ENCODE assay signal across 8 cellular contexts in the genomic region with DNA sequence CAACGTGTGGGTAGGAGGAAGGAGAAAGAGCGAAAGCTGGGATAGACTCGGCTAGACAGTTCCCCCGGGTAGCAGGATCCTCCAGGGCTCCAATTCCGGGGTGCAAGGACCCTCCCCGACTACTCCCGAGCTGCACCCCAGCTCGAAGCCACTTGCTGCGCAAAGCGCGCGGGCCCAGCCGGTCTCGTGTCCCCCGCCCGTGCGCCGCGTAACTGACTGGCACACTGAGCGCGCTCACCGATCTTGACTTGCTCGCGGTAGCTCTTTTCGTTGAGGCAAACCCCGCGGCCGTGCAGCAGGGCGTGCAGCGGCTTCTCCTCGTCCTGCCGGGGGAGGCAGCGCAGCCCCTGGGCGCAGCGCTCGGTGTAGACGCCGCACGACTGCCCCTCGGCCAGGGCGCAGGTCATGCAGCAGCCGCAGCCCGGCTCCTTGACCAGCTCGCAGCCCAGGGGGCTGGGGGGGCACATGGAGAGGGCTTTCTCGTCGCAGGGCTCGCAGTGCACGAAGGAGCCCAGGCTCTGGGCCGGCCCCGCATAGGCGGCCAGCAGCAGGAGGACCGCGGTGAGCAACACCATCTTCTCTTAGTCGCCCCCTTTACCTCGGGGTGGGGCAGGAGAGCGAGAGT. TPM values are rescaled to one million over a fixed set of nuclear protein-coding genes. Genes with fewer than 3 reads are reported as not detected.
DNase-seq lines count a peak whose midpoint lies in the region; ATAC-seq and TF ChIP-seq lines count a peak whose summit lies in the region.

No MANE protein-coding gene starts in this region.

- no TSS peak for BruUV-seq in A673 (replicated peaks; lab: Mats Ljungman, UMichigan)

- peaks cover 27% of the 10 kb centered on the region for H3K4me1 Mint-ChIP-seq in T-helper 2 cell treated with Interferon-gamma antibody and Interleukin-4, amounts not matched to agents 5 μg/mL and 100 μg/mL, for 36 hours (ENCODE audit: low read depth)
- H3K4me1 Mint-ChIP-seq in stimulated activated naive B cell treated with anti-CD40 and anti-IgM and Interleukin-4, amounts not matched to agents 10 μg/mL and 1 μg/mL and 100 μg/mL, for 72 hours: peaks cover 20 to 34% of the 10 kb centered on the region in 2 donors

- peaks cover 50% of the 10 kb centered on the region for H3K4me1 ChIP-seq in A673 (ENCODE audit: insufficient read depth, low read length, poor library complexity, severe bottlenecking)

- DNase-seq in A673 (ENCODE audit: low spot score) (peak; percentile 84), HK-2 (ENCODE audit: unreplicated experiment) (peak; percentile 35), dorsolateral prefrontal cortex (peak in 9 of 10 donors; percentile 35 to 79 (median 70)), lower leg skin (ENCODE audit: low spot score in 2 of 2) (peak; percentile 49 to 93), HuH-7.5 (ENCODE audit: low spot score) (no peak)
- peak; percentile 37 for DNase-seq in T-helper 2 cell treated with Interferon-gamma antibody and Interleukin-4, amounts not matched to agents 5 μg/mL and 100 μg/mL, for 36 hours (ENCODE audit: low spot score)
- no peak for DNase-seq in stimulated activated naive B cell treated with anti-CD40 and anti-IgM and Interleukin-4, amounts not matched to agents 10 μg/mL and 1 μg/mL and 100 μg/mL, for 72 hours

- no peak for ATAC-seq in stimulated activated naive B cell treated with anti-CD40 and anti-IgM and Interleukin-4, amounts not matched to agents 10 μg/mL and 1 μg/mL and 100 μg/mL, for 72 hours (replicated peaks)
- ATAC-seq in GM18519 (IDR thresholded peaks at IDR 0.05; ENCODE audit: low FRiP score, unreplicated experiment): no peak

- H3K4me3 Mint-ChIP-seq in T-helper 2 cell treated with Interferon-gamma antibody and Interleukin-4, amounts not matched to agents 5 μg/mL and 100 μg/mL, for 36 hours: peak overlapping the region; percentile 82
- H3K4me3 Mint-ChIP-seq in stimulated activated naive B cell treated with anti-CD40 and anti-IgM and Interleukin-4, amounts not matched to agents 10 μg/mL and 1 μg/mL and 100 μg/mL, for 72 hours: peak overlapping the region; percentile 23 to 34

- TF ChIP-seq CTCF in A673 (conservative IDR thresholded peaks at IDR 0.05; ENCODE audit: low read depth, low read length) (no peak), dorsolateral prefrontal cortex (IDR thresholded peaks at IDR 0.05 in 54 of 56, conservative IDR thresholded peaks at IDR 0.05 in 2 of 56; ENCODE audit: low read depth in 1 of 56, partially characterized antibody in 56 of 56) (peak in 1 of 56 donors; percentile 8), lower leg skin (IDR thresholded peaks at IDR 0.05) (no peak)

- H3K4me3 ChIP-seq in A673 (ENCODE audit: low read depth, low read length, poor library complexity, severe bottlenecking) (peak overlapping the region; percentile 62), dorsolateral prefrontal cortex (peak overlapping the region; percentile 39 to 77 (median 65)), lower leg skin (ENCODE audit: low read depth, poor library complexity, severe bottlenecking) (peak overlapping the region; percentile 33)

- H3K27me3 ChIP-seq in A673 (replicated peaks; ENCODE audit: insufficient read depth, low read depth, low read length, poor library complexity): no peaks in the 10 kb centered on the region
- peaks cover 0 to 14% (median 0%) of the 10 kb centered on the region in 45 donors for H3K27me3 ChIP-seq in dorsolateral prefrontal cortex

- intact Hi-C loops in A673 (cut with micrococcal nuclease; ENCODE audit: unreplicated experiment) (loop anchor here (5.0 to 10.0 kb wide), 2 partner anchors 270 to 633 kb away; no protein-coding TSS in a partner anchor), dorsolateral prefrontal cortex (cut with DNase I) (loop anchor here (10.0 kb wide), 3 partner anchors 100 to 940 kb away; no protein-coding TSS in a partner anchor), lower leg skin (cut with DNase I; ENCODE audit: low total_unique reads) (loop anchor here (10.0 kb wide), 1 partner anchor 1020 kb away; no protein-coding TSS in a partner anchor)

- WGBS in lower leg skin, 2 donors: 0 to 2% methylated on average over 21 to 41 of the region's 56 CpGs

- H3K36me3 Mint-ChIP-seq in T-helper 2 cell treated with Interferon-gamma antibody and Interleukin-4, amounts not matched to agents 5 μg/mL and 100 μg/mL, for 36 hours (ENCODE audit: low read depth): no peaks in the 10 kb centered on the region
- no peaks in the 10 kb centered on the region for H3K36me3 Mint-ChIP-seq in stimulated activated naive B cell treated with anti-CD40 and anti-IgM and Interleukin-4, amounts not matched to agents 10 μg/mL and 1 μg/mL and 100 μg/mL, for 72 hours

- POLR2A ChIA-PET in A673 (lab: Charles Lee; ENCODE audit: low non-redundant PET): interaction anchor here (0.5 kb wide), 2 partner anchors 67 to 467 kb away, joined by 4 read pairs; no protein-coding TSS in a partner anchor

- TF ChIP-seq POLR2A in lower leg skin (IDR thresholded peaks at IDR 0.05): no peak

- no peaks in the 10 kb centered on the region for H3K36me3 ChIP-seq in A673 (ENCODE audit: insufficient read depth, low read length, poor library complexity, severe bottlenecking)

- no peaks in the 10 kb centered on the region for H3K9me3 Mint-ChIP-seq in T-helper 2 cell treated with Interferon-gamma antibody and Interleukin-4, amounts not matched to agents 5 μg/mL and 100 μg/mL, for 36 hours
- H3K9me3 Mint-ChIP-seq in stimulated activated naive B cell treated with anti-CD40 and anti-IgM and Interleukin-4, amounts not matched to agents 10 μg/mL and 1 μg/mL and 100 μg/mL, for 72 hours: no peaks in the 10 kb centered on the region

- peak overlapping the region; percentile 58 for H3K27ac ChIP-seq in A673 (ENCODE audit: low read depth, low read length, poor library complexity, severe bottlenecking)
- H3K27ac ChIP-seq in dorsolateral prefrontal cortex: peak overlapping the region in 55 of 59 donors; percentile 5 to 92 (median 78)

- peaks cover 86% of the 10 kb centered on the region for H3K27me3 Mint-ChIP-seq in T-helper 2 cell treated with Interferon-gamma antibody and Interleukin-4, amounts not matched to agents 5 μg/mL and 100 μg/mL, for 36 hours (ENCODE audit: low read depth)
- H3K27me3 Mint-ChIP-seq in stimulated activated naive B cell treated with anti-CD40 and anti-IgM and Interleukin-4, amounts not matched to agents 10 μg/mL and 1 μg/mL and 100 μg/mL, for 72 hours: peaks cover 50 to 56% of the 10 kb centered on the region in 2 donors

- no peak overlapping the region for H3K27ac Mint-ChIP-seq in T-helper 2 cell treated with Interferon-gamma antibody and Interleukin-4, amounts not matched to agents 5 μg/mL and 100 μg/mL, for 36 hours
- H3K27ac Mint-ChIP-seq in stimulated activated naive B cell treated with anti-CD40 and anti-IgM and Interleukin-4, amounts not matched to agents 10 μg/mL and 1 μg/mL and 100 μg/mL, for 72 hours: no peak overlapping the region

- CTCF ChIA-PET in A673 (lab: Charles Lee): interaction anchor here (0.6 to 1.8 kb wide), 4 partner anchors 12 to 816 kb away, joined by 3 to 23 read pairs (median 4); no protein-coding TSS in a partner anchor

- no peaks in the 10 kb centered on the region for H3K9me3 ChIP-seq in A673 (ENCODE audit: low read depth, low read length, poor library complexity, severe bottlenecking)

RNA-seq across cellular contexts. Expression of gene IGFBP5, which starts 1.0 kb away (rescaled TPM):
- total RNA-seq in A673 (2021): 5.4 and 7.1 TPM in 2 replicates
- 100 to 1,000 TPM in 4 of 120 experiments, 10 to 100 TPM in 116; 21.9 to 125 (median 57.7) TPM for total RNA-seq in dorsolateral prefrontal cortex
- total RNA-seq in lower leg skin: 100 to 1,000 TPM in 3 of 4 donors, 10 to 100 TPM in 1; 27.7 to 460 (median 134) TPM

Comparison
In these comparisons a context has a peak if more than half of its experiments do, and no peak if none do; other contexts are left out.
1. DNase-seq: peak in A673 (single experiment), HK-2 (single experiment), T-helper 2 cell treated with Interferon-gamma antibody and Interleukin-4, amounts not matched to agents 5 μg/mL and 100 μg/mL, for 36 hours (single experiment), dorsolateral prefrontal cortex (9 of 10) and lower leg skin (2 of 2); none in stimulated activated naive B cell treated with anti-CD40 and anti-IgM and Interleukin-4, amounts not matched to agents 10 μg/mL and 1 μg/mL and 100 μg/mL, for 72 hours (single experiment) and HuH-7.5 (single experiment).
2. Peak in every context shown above with its lines, with median percentiles within 50 percentile points of each other: H3K4me3 ChIP-seq.